In genomic region chr16:14013571-14014283, GRCh38 we compare ENCODE assay signal across 9 cellular contexts. TPM values are rescaled to one million over a fixed set of nuclear protein-coding genes. Genes with fewer than 3 reads are reported as not detected.
A peak's percentile ranks its signal among the peaks of the same experiment; 100 is the strongest.
DNase-seq lines count a peak whose midpoint lies in the region; ATAC-seq, FAIRE-seq and TF ChIP-seq lines count a peak whose summit lies in the region.
"Had no signal": no experiment of that assay in that cellular context is flagged by ENCODE, and none has a peak within 500 bp of the region (broad histone marks: within the 10 kb centered on the region; RNA-seq: fewer than 3 reads in every experiment).

No MANE protein-coding gene starts in this region.

- H3K27me3 ChIP-seq in cardiac muscle cell = no peaks in the 10 kb centered on the region

- H3K27ac ChIP-seq in SK-N-MC (peak overlapping the region; percentile 70), cardiac muscle cell (peak overlapping the region; percentile 82)

- H3K9me3 ChIP-seq in SK-N-MC (ENCODE audit: low read depth, low read length) (no peaks in the 10 kb centered on the region), cardiac muscle cell (ENCODE audit: low read depth) (no peaks in the 10 kb centered on the region)

- peak; percentile 49 for FAIRE-seq in HTR-8/SVneo (lab: Jason Lieb, UNC)

- DNase-seq in HTR-8/SVneo (ENCODE audit: insufficient read length, low spot score) = peak; percentile 61
- no peak for DNase-seq in SK-N-MC (ENCODE audit: low read depth, low spot score)
- peak; percentile 62 to 80 for DNase-seq in cardiac muscle cell (ENCODE audit: low read depth in 1 of 2, low spot score in 1 of 2)
- peak; percentile 70 for DNase-seq in smooth muscle cell of the brain vasculature (ENCODE audit: low read depth, low spot score)
- no peak for DNase-seq in pons (ENCODE audit: low spot score)
- no peak for DNase-seq in SW 1271 (lab: John Stamatoyannopoulos, UW)
- DNase-seq: activated gamma-delta T cell treated with Interleukin-2 at 50 U/mL for 16 hours had no signal

- no peak for TF ChIP-seq CTCF in cardiac muscle cell (IDR thresholded peaks at IDR 0.05; ENCODE audit: low read depth, low read length)

- H3K4me3 ChIP-seq in SK-N-MC (peak overlapping the region; percentile 54), cardiac muscle cell (no peak overlapping the region)

- H3K36me3 ChIP-seq in SK-N-MC (ENCODE audit: insufficient read depth, low read length) = no peaks in the 10 kb centered on the region
- no peaks in the 10 kb centered on the region for H3K36me3 ChIP-seq in cardiac muscle cell

- peaks cover 21% of the 10 kb centered on the region for H3K4me1 ChIP-seq in cardiac muscle cell (ENCODE audit: low read depth)

- ATAC-seq in GM18907 (IDR thresholded peaks at IDR 0.05; ENCODE audit: unreplicated experiment) (no peak), HG02973 (IDR thresholded peaks at IDR 0.05; ENCODE audit: unreplicated experiment) (no peak)

- peak overlapping the region; percentile 62 for H3K9ac ChIP-seq in SK-N-MC (ENCODE audit: insufficient read length)

RNA-seq across cellular contexts. Expression of gene MRTFB, which starts 57.4 kb away (rescaled TPM):
- total RNA-seq in cardiac muscle cell = 14.2 and 27.9 TPM in 2 replicates
- polyA plus RNA-seq in cardiac muscle cell = 9.4 and 17.8 TPM in 2 replicates

Comparison
In these comparisons a context has a peak if more than half of its experiments do, and no peak if none do; other contexts are left out.
1. DNase-seq: peak in HTR-8/SVneo (single experiment), cardiac muscle cell (2 of 2) and smooth muscle cell of the brain vasculature (single experiment); none in SK-N-MC (single experiment), pons (single experiment) and SW 1271 (0 of 2).